Comparison of ENCODE assay signal across 14 cellular contexts in the genomic region with DNA sequence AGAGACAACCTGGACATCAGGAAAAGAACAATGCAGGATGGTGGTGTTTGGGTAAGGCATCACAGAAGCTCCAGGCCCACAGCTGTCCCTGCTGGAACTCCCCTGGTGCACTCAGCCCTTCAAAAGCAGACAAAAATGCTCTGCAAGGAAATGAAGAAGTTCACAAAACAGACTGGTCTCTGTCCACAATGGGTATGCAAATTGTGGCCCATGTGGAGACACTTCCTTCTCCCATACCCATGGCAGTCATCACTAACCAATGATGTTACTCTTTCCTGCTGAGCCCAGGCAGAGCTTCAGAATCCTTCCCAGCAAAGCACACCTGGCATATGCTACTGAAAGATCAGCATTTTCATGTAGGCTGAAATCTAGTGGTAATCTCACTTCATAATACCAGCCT. TPM values are rescaled to one million over a fixed set of nuclear protein-coding genes. Genes with fewer than 3 reads are reported as not detected.
A peak's percentile ranks its signal among the peaks of the same experiment; 100 is the strongest.
DNase-seq lines count a peak whose midpoint lies in the region; ATAC-seq, FAIRE-seq and TF ChIP-seq lines count a peak whose summit lies in the region.
"Had no signal": no experiment of that assay in that cellular context is flagged by ENCODE, and none has a peak within 500 bp of the region (broad histone marks: within the 10 kb centered on the region; RNA-seq: fewer than 3 reads in every experiment).

No MANE protein-coding gene starts in this region.

- H3K36me3 Mint-ChIP-seq in activated naive CD8-positive, alpha-beta T cell treated with anti-CD3 and anti-CD28 coated beads for 36 hours, result no peaks in the 10 kb centered on the region
- H3K36me3 Mint-ChIP-seq: type B pancreatic cell had no signal

- H3K9me3 Mint-ChIP-seq in activated naive CD8-positive, alpha-beta T cell treated with anti-CD3 and anti-CD28 coated beads for 36 hours, result no peaks in the 10 kb centered on the region

- no peak overlapping the region for H3K4me3 Mint-ChIP-seq in activated naive CD8-positive, alpha-beta T cell treated with anti-CD3 and anti-CD28 coated beads for 36 hours
- H3K4me3 Mint-ChIP-seq: type B pancreatic cell had no signal

- peaks cover 4% of the 10 kb centered on the region for H3K27me3 Mint-ChIP-seq in activated naive CD8-positive, alpha-beta T cell treated with anti-CD3 and anti-CD28 coated beads for 36 hours
- H3K27me3 Mint-ChIP-seq: type B pancreatic cell had no signal

- H3K9ac ChIP-seq in Karpas-422 (ENCODE audit: low read length), result no peak overlapping the region

- FAIRE-seq in GM19239 (lab: Jason Lieb, UNC), result no peak

- ATAC-seq in GM18498 (IDR thresholded peaks at IDR 0.05; ENCODE audit: unreplicated experiment) (peak; percentile 78), GM21381 (IDR thresholded peaks at IDR 0.05; ENCODE audit: unreplicated experiment) (peak; percentile 81), HG03060 (IDR thresholded peaks at IDR 0.05; ENCODE audit: low read depth, unreplicated experiment) (peak; percentile 37)

- H3K4me3 ChIP-seq in Peyer's patch (no peak overlapping the region), Karpas-422 (ENCODE audit: low read length) (no peak overlapping the region)
- H3K4me3 ChIP-seq: heart left ventricle, MG63 had no signal

- H2AFZ ChIP-seq in Karpas-422 (ENCODE audit: low read length), result no peak overlapping the region

- no peaks in the 10 kb centered on the region for H3K4me1 Mint-ChIP-seq in activated naive CD8-positive, alpha-beta T cell treated with anti-CD3 and anti-CD28 coated beads for 36 hours

- DNase-seq in Peyer's patch (peak in 2 of 3 donors; percentile 63 to 68), nucleus accumbens (lab: John Stamatoyannopoulos, UW) (no peak), Karpas-422 (no peak), GM19239 (ENCODE audit: insufficient read length, low spot score) (no peak)
- DNase-seq in activated naive CD8-positive, alpha-beta T cell treated with anti-CD3 and anti-CD28 coated beads for 36 hours, result no peak
- DNase-seq: activated CD8-positive, alpha-beta memory T cell treated with anti-CD3 and anti-CD28 coated beads for 24 hours; GF-D8; heart left ventricle; mesendoderm; MG63 had no signal

- H3K9me3 ChIP-seq in Peyer's patch (no peaks in the 10 kb centered on the region), Karpas-422 (ENCODE audit: low read length) (no peaks in the 10 kb centered on the region)
- H3K9me3 ChIP-seq: heart left ventricle, MG63 had no signal

- no peak for TF ChIP-seq POLR2A in Peyer's patch (IDR thresholded peaks at IDR 0.05)

- no peak for TF ChIP-seq CTCF in Peyer's patch (IDR thresholded peaks at IDR 0.05)

- H3K4me2 ChIP-seq in Karpas-422 (ENCODE audit: low read depth, low read length, poor library complexity, severe bottlenecking), result no peak overlapping the region

- H3K4me1 ChIP-seq in Peyer's patch (no peaks in the 10 kb centered on the region), Karpas-422 (ENCODE audit: low read length) (peaks cover 8% of the 10 kb centered on the region)

- H3K27me3 ChIP-seq in Peyer's patch (no peaks in the 10 kb centered on the region), Karpas-422 (ENCODE audit: low read length) (no peaks in the 10 kb centered on the region)
- H3K27me3 ChIP-seq: heart left ventricle, MG63 had no signal

- H3K36me3 ChIP-seq in Peyer's patch (no peaks in the 10 kb centered on the region), Karpas-422 (ENCODE audit: insufficient read depth, low read length) (no peaks in the 10 kb centered on the region)
- H3K36me3 ChIP-seq: heart left ventricle, MG63 had no signal

- no peaks in the 10 kb centered on the region for H3K9me2 ChIP-seq in Karpas-422 (replicated peaks; ENCODE audit: insufficient read depth, low read length)

- H3K27ac Mint-ChIP-seq in activated naive CD8-positive, alpha-beta T cell treated with anti-CD3 and anti-CD28 coated beads for 36 hours, result no peak overlapping the region
- H3K27ac Mint-ChIP-seq: type B pancreatic cell had no signal

- peak overlapping the region in 1 of 4 donors; percentile 47 for H3K27ac ChIP-seq in Peyer's patch
- H3K27ac ChIP-seq in Karpas-422 (ENCODE audit: low read length), result no peak overlapping the region
- H3K27ac ChIP-seq: heart left ventricle had no signal

- no peaks in the 10 kb centered on the region for H4K20me1 ChIP-seq in Karpas-422 (ENCODE audit: insufficient read depth, low read depth, low read length)

- H3K79me2 ChIP-seq in Karpas-422 (ENCODE audit: low read length), result no peaks in the 10 kb centered on the region

RNA-seq across cellular contexts. Expression of a gene that starts 42.6 kb away (rescaled TPM):
- 10 to 100 TPM; 35.5 to 69.4 (median 61.1) TPM for total RNA-seq in Peyer's patch
- not detected in 2 replicates for total RNA-seq in Karpas-422 (2014; rRNA removed; shearing (Covaris generic); ENCODE audit: low replicate concordance)
- total RNA-seq in activated naive CD8-positive, alpha-beta T cell treated with anti-CD3 and anti-CD28 coated beads for 36 hours, result under 1 TPM in 1 of 2 experiments, not detected in 1; 0.18 TPM

RNA-seq across cellular contexts. Expression of a gene that starts 55.1 kb away (rescaled TPM):
- 10 to 100 TPM in 1 of 4 donors, 1 to 10 TPM in 3; 3.3 to 10.7 (median 4.7) TPM for total RNA-seq in Peyer's patch
- 0.48 TPM in 1 of 2 replicates, not detected in the other for total RNA-seq in Karpas-422 (2014; rRNA removed; shearing (Covaris generic); ENCODE audit: low replicate concordance)
- total RNA-seq in activated naive CD8-positive, alpha-beta T cell treated with anti-CD3 and anti-CD28 coated beads for 36 hours, result 1 to 10 TPM; 8.7 TPM

Comparison
In these comparisons a context has a peak if more than half of its experiments do, and no peak if none do; other contexts are left out.
1. DNase-seq: peak in Peyer's patch (2 of 3); none in nucleus accumbens (0 of 56), Karpas-422 (single experiment), activated naive CD8-positive, alpha-beta T cell treated with anti-CD3 and anti-CD28 coated beads for 36 hours (single experiment) and GM19239 (single experiment).
2. RNA of a gene that starts 42.6 kb away (total RNA-seq): 35.5 to 69.4 TPM in Peyer's patch; 0.18 TPM in activated naive CD8-positive, alpha-beta T cell treated with anti-CD3 and anti-CD28 coated beads for 36 hours and not detected in Karpas-422; every median in the first group is over 10 times any median in the second.
3. Peak in every context shown above with its lines, with median percentiles within 50 percentile points of each other: ATAC-seq.